17 cellular contexts compared by ENCODE assay signal in genomic region chr3:127273196-127273595, GRCh38. TPM values are rescaled to one million over a fixed set of nuclear protein-coding genes. Genes with fewer than 3 reads are reported as not detected.
DNase-seq lines count a peak whose midpoint lies in the region; ATAC-seq and TF ChIP-seq lines count a peak whose summit lies in the region.
"Had no signal": no experiment of that assay in that cellular context is flagged by ENCODE, and none has a peak within 500 bp of the region (broad histone marks: within the 10 kb centered on the region; RNA-seq: fewer than 3 reads in every experiment).

No MANE protein-coding gene starts in this region.

- H3K4me3 ChIP-seq in right atrium auricular region = no peak overlapping the region
- H3K4me3 ChIP-seq in right cardiac atrium (ENCODE audit: low read length) = no peak overlapping the region
- H3K4me3 ChIP-seq in esophagus muscularis mucosa = no peak overlapping the region
- H3K4me3 ChIP-seq in thyroid gland (replicated peaks in 1 of 3) = no peak overlapping the region
- H3K4me3 ChIP-seq: BLaER1 treated with 17β-estradiol and CSF1 and Interleukin-3, amounts not matched to agents 10 nM and 100 nM had no signal

- no peak overlapping the region for H3K4me2 ChIP-seq in H9 (ENCODE audit: insufficient read depth, insufficient read length, low read length)

- no peaks in the 10 kb centered on the region for H4K20me1 ChIP-seq in H9 (ENCODE audit: control insufficient read depth, insufficient read depth, insufficient read length)
- H4K20me1 ChIP-seq: BLaER1 treated with 17β-estradiol and CSF1 and Interleukin-3, amounts not matched to agents 10 nM and 100 nM had no signal

- peaks cover 4% of the 10 kb centered on the region for H3K27me3 Mint-ChIP-seq in activated CD8-positive, alpha-beta T cell treated with anti-CD3 and anti-CD28 coated beads for 36 hours
- H3K27me3 Mint-ChIP-seq in H9 (ENCODE audit: low read depth) = peaks cover 7% of the 10 kb centered on the region
- H3K27me3 Mint-ChIP-seq: CD4-positive, CD25-positive, alpha-beta regulatory T cell had no signal

- H3K27ac Mint-ChIP-seq in activated CD8-positive, alpha-beta T cell treated with anti-CD3 and anti-CD28 coated beads for 36 hours = no peak overlapping the region
- H3K27ac Mint-ChIP-seq in H9 = no peak overlapping the region
- H3K27ac Mint-ChIP-seq: HFFc6 had no signal

- no peak overlapping the region for H3K56ac ChIP-seq in H9 (ENCODE audit: insufficient read length, low read depth, low read length)

- TF ChIP-seq CTCF in right atrium auricular region (IDR thresholded peaks at IDR 0.05) (no peak), esophagus muscularis mucosa (IDR thresholded peaks at IDR 0.05) (no peak), H9 (conservative IDR thresholded peaks at IDR 0.05) (no peak), thyroid gland (IDR thresholded peaks at IDR 0.05) (no peak)
- TF ChIP-seq CTCF in activated CD8-positive, alpha-beta T cell treated with anti-CD3 and anti-CD28 coated beads for 36 hours (IDR thresholded peaks at IDR 0.05) = no peak

- intact Hi-C loops in right cardiac atrium (cut with DNase I) (no loop called here), esophagus muscularis mucosa (cut with DNase I) (no loop called here), thyroid gland (cut with DNase I) (no loop called here)
- intact Hi-C loops in activated CD8-positive, alpha-beta T cell treated with anti-CD3 and anti-CD28 coated beads for 36 hours (cut with micrococcal nuclease) = no loop called here

- H3K18ac ChIP-seq in H9 (ENCODE audit: insufficient read length, low read depth, low read length) = no peak overlapping the region

- TF ChIP-seq EP300 in esophagus muscularis mucosa (IDR thresholded peaks at IDR 0.05) = no peak

- no peak overlapping the region for H2BK120ac ChIP-seq in H9 (ENCODE audit: low read depth, low read length, poor library complexity, severe bottlenecking)

- no peak overlapping the region for H3K4me3 Mint-ChIP-seq in activated CD8-positive, alpha-beta T cell treated with anti-CD3 and anti-CD28 coated beads for 36 hours
- no peak overlapping the region for H3K4me3 Mint-ChIP-seq in H9
- H3K4me3 Mint-ChIP-seq: CD4-positive, CD25-positive, alpha-beta regulatory T cell; HFFc6 had no signal

- TF ChIP-seq POLR2A in esophagus muscularis mucosa (IDR thresholded peaks at IDR 0.05; ENCODE audit: low read depth) = no peak
- no peak for TF ChIP-seq POLR2A in thyroid gland (IDR thresholded peaks at IDR 0.05)

- H3K9me3 ChIP-seq in right atrium auricular region (peaks cover 0 to 19% of the 10 kb centered on the region in 2 donors), right cardiac atrium (ENCODE audit: control insufficient read depth, low read length) (no peaks in the 10 kb centered on the region), esophagus muscularis mucosa (peaks cover 0 to 22% (median 15%) of the 10 kb centered on the region in 4 donors), H9 (ENCODE audit: control insufficient read depth, low read depth, low read length) (peaks cover 25% of the 10 kb centered on the region), thyroid gland (no peaks in the 10 kb centered on the region)

- no peaks in the 10 kb centered on the region for H3K79me1 ChIP-seq in H9 (ENCODE audit: insufficient read depth, low read depth, low read length, poor library complexity, severe bottlenecking)

- no peak overlapping the region for H3K23ac ChIP-seq in H9 (ENCODE audit: insufficient read length, low read depth, low read length)

- no peaks in the 10 kb centered on the region for H3K4me1 ChIP-seq in right atrium auricular region
- no peaks in the 10 kb centered on the region for H3K4me1 ChIP-seq in right cardiac atrium (ENCODE audit: control insufficient read depth, insufficient read depth, low read length)
- no peaks in the 10 kb centered on the region for H3K4me1 ChIP-seq in esophagus muscularis mucosa
- H3K4me1 ChIP-seq in H9 (ENCODE audit: insufficient read depth, low read length) = no peaks in the 10 kb centered on the region
- no peaks in the 10 kb centered on the region for H3K4me1 ChIP-seq in thyroid gland

- no peak overlapping the region for H2BK20ac ChIP-seq in H9 (ENCODE audit: low read depth, low read length, poor library complexity, severe bottlenecking)

- POLR2A ChIA-PET in activated CD8-positive, alpha-beta T cell treated with anti-CD3 and anti-CD28 coated beads for 36 hours (lab: Charles Lee) = no interaction called here

- no peaks in the 10 kb centered on the region for H3K4me1 Mint-ChIP-seq in activated CD8-positive, alpha-beta T cell treated with anti-CD3 and anti-CD28 coated beads for 36 hours (ENCODE audit: low read depth)
- H3K4me1 Mint-ChIP-seq in H9 = peaks cover 5 to 7% of the 10 kb centered on the region in 2 experiments
- H3K4me1 Mint-ChIP-seq: CD4-positive, CD25-positive, alpha-beta regulatory T cell had no signal

- no peaks in the 10 kb centered on the region for H3K36me3 Mint-ChIP-seq in activated CD8-positive, alpha-beta T cell treated with anti-CD3 and anti-CD28 coated beads for 36 hours (ENCODE audit: low read depth)
- peaks cover 0 to 28% (median 7%) of the 10 kb centered on the region in 3 experiments; a peak in 4 of 7 replicates for H3K36me3 Mint-ChIP-seq in H9 (ENCODE audit: insufficient read depth in 1 of 3, low read depth in 3 of 3)
- H3K36me3 Mint-ChIP-seq: CD4-positive, CD25-positive, alpha-beta regulatory T cell had no signal

- no peak overlapping the region for H3K9ac ChIP-seq in H9 (ENCODE audit: extremely low read depth, insufficient read length, low read length)
- H3K9ac ChIP-seq: BLaER1 treated with 17β-estradiol and CSF1 and Interleukin-3, amounts not matched to agents 10 nM and 100 nM had no signal

- DNase-seq in right atrium auricular region (ENCODE audit: low spot score) (peak; percentile 43), right cardiac atrium (no peak), esophagus muscularis mucosa (ENCODE audit: extremely low spot score) (peak; percentile 42), kidney glomerular epithelial cell (lab: John Stamatoyannopoulos, UW) (peak; percentile 2), H9 (no peak), thyroid gland (no peak)
- DNase-seq in activated CD8-positive, alpha-beta T cell treated with anti-CD3 and anti-CD28 coated beads for 36 hours = no peak
- DNase-seq: ACHN; CD4-positive, CD25-positive, alpha-beta regulatory T cell; DMS53; GF-D8; HCEC 1CT; HFFc6 had no signal

- no peak overlapping the region for H4K5ac ChIP-seq in H9 (ENCODE audit: insufficient read length, low read depth, low read length)

- H4K8ac ChIP-seq in H9 (replicated peaks; ENCODE audit: insufficient read length, low read depth, low read length) = no peak overlapping the region

- no peak for ATAC-seq in right cardiac atrium
- no peak for ATAC-seq in activated CD8-positive, alpha-beta T cell treated with anti-CD3 and anti-CD28 coated beads for 36 hours

- no peak overlapping the region for H4K91ac ChIP-seq in H9 (ENCODE audit: insufficient read length, low read depth, low read length)

- no peak overlapping the region for H2BK5ac ChIP-seq in H9 (ENCODE audit: insufficient read length, low read length)

- no peaks in the 10 kb centered on the region for H3K27me3 ChIP-seq in right atrium auricular region
- no peaks in the 10 kb centered on the region for H3K27me3 ChIP-seq in right cardiac atrium (ENCODE audit: control insufficient read depth, insufficient read depth)
- peaks cover 0 to under 1% (median 0%) of the 10 kb centered on the region in 4 donors for H3K27me3 ChIP-seq in esophagus muscularis mucosa
- H3K27me3 ChIP-seq in H9 (ENCODE audit: insufficient read depth, low read length) = no peaks in the 10 kb centered on the region
- no peaks in the 10 kb centered on the region for H3K27me3 ChIP-seq in thyroid gland
- H3K27me3 ChIP-seq: BLaER1 treated with 17β-estradiol and CSF1 and Interleukin-3, amounts not matched to agents 10 nM and 100 nM had no signal

- no peak overlapping the region for H2BK15ac ChIP-seq in H9 (ENCODE audit: low read depth, low read length)

- H2BK12ac ChIP-seq in H9 (ENCODE audit: insufficient read length, low read depth, low read length) = no peak overlapping the region

- CTCF ChIA-PET in activated CD8-positive, alpha-beta T cell treated with anti-CD3 and anti-CD28 coated beads for 36 hours (lab: Charles Lee) = no interaction called here

- H3K14ac ChIP-seq in H9 (ENCODE audit: insufficient read depth, low read length) = no peak overlapping the region

- peaks cover 10% of the 10 kb centered on the region for H3K9me3 Mint-ChIP-seq in activated CD8-positive, alpha-beta T cell treated with anti-CD3 and anti-CD28 coated beads for 36 hours
- peaks cover 57 to 60% of the 10 kb centered on the region in 2 experiments for H3K9me3 Mint-ChIP-seq in H9

- H3K27ac ChIP-seq in right atrium auricular region (no peak overlapping the region), right cardiac atrium (ENCODE audit: low read length) (no peak overlapping the region), esophagus muscularis mucosa (replicated peaks in 1 of 4) (no peak overlapping the region), H9 (ENCODE audit: insufficient read length, low read depth, low read length) (no peak overlapping the region), thyroid gland (no peak overlapping the region)
- H3K27ac ChIP-seq: BLaER1 treated with 17β-estradiol and CSF1 and Interleukin-3, amounts not matched to agents 10 nM and 100 nM had no signal

- H2AK5ac ChIP-seq in H9 (ENCODE audit: insufficient read length, low read length) = no peak overlapping the region

- no peaks in the 10 kb centered on the region for H3K79me2 ChIP-seq in H9 (ENCODE audit: insufficient read depth, low read length)

- H3K36me3 ChIP-seq in right atrium auricular region = no peaks in the 10 kb centered on the region
- no peaks in the 10 kb centered on the region for H3K36me3 ChIP-seq in esophagus muscularis mucosa
- H3K36me3 ChIP-seq in thyroid gland = no peaks in the 10 kb centered on the region
- H3K36me3 ChIP-seq: BLaER1 treated with 17β-estradiol and CSF1 and Interleukin-3, amounts not matched to agents 10 nM and 100 nM had no signal

- no peak overlapping the region for H3K4ac ChIP-seq in H9 (ENCODE audit: low read depth, low read length)

- no peak overlapping the region for H2AFZ ChIP-seq in H9 (ENCODE audit: low read length)

- H3K23me2 ChIP-seq in H9 (ENCODE audit: insufficient read length, low read depth, low read length, poor library complexity, severe bottlenecking) = no peaks in the 10 kb centered on the region

- WGBS in right cardiac atrium = 62% methylated on average over 2 of the region's 2 CpGs
- WGBS in esophagus muscularis mucosa = 60% methylated on average over 2 of the region's 2 CpGs
- no CpG with 5 or more reads among the region's 2 CpGs for WGBS in H9 (ENCODE audit: extremely low coverage, insufficient read length, low lambda C conversion rate)
- 64 to 74% methylated on average over 2 of the region's 2 CpGs for WGBS in thyroid gland, 2 donors

- no peak overlapping the region for H3T11ph ChIP-seq in H9 (ENCODE audit: low read length)

RNA-seq across cellular contexts. Expression of gene PRR20G, which starts 14.7 kb away (rescaled TPM):
- total RNA-seq in right atrium auricular region (not detected), right cardiac atrium (not detected), esophagus muscularis mucosa (not detected), H9 (2021) (0.26 and 0.35 TPM in 2 replicates), thyroid gland (not detected)
- polyA plus RNA-seq in right cardiac atrium = not detected
- not detected for total RNA-seq in activated CD8-positive, alpha-beta T cell treated with anti-CD3 and anti-CD28 coated beads for 36 hours
- total RNA-seq: A172; CD4-positive, CD25-positive, alpha-beta regulatory T cell; H1; HFFc6; HT1080 had no signal
- polyA plus RNA-seq: CD4-positive, CD25-positive, alpha-beta regulatory T cell had no signal

Comparison
In these comparisons a context has a peak if more than half of its experiments do, and no peak if none do; other contexts are left out.
1. DNase-seq: peak in right atrium auricular region (single experiment), esophagus muscularis mucosa (single experiment) and kidney glomerular epithelial cell (single experiment); none in right cardiac atrium (0 of 3), activated CD8-positive, alpha-beta T cell treated with anti-CD3 and anti-CD28 coated beads for 36 hours (single experiment), H9 (single experiment) and thyroid gland (0 of 2).